Comparison of ENCODE assay signal across 8 cellular contexts in the genomic region with DNA sequence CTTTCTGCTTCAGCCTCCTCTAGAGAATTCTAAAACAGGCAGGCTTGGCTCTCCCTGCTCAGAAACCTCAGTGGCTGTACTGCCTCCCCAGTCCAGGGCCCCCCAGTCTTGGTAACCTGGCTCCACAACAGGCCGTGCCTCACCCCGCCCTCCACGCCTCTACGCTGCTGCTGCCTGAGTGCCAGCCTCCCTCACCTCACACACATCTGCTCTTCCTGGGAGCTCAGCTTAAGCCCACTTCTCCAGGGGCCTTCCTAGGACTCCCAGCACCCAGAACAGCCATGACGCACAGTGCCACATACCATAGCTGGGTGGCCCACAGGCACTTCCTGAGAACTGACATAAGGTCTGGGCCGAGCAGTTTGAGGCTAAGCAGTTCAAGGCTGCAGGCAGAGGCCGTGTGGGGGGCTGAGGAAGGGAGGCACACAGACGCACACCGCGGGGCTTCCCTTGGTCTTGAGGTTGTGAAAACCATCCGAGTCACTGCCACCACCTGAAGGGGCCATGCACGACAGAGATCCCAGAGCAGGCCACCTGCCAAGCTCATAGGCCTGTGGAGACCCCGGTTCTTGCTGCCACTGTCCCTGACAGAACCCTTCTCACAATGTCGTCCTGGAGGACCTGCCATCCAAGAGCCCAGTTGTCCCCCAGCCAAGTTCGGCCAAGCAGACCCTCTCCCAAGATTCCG. TPM values are rescaled to one million over a fixed set of nuclear protein-coding genes. Genes with fewer than 3 reads are reported as not detected.
A peak's percentile ranks its signal among the peaks of the same experiment; 100 is the strongest.
DNase-seq lines count a peak whose midpoint lies in the region; ATAC-seq lines count a peak whose summit lies in the region.

No MANE protein-coding gene starts in this region.

- intact Hi-C loops in sciatic nerve (cut with DNase I) = loop anchor here (10.0 kb wide), 1 partner anchor 78 kb away; the partner anchor contains the start of gene BFSP1

- DNase-seq in HPDE6-E6E7 (ENCODE audit: extremely low spot score) (peak; percentile 32), fibroblast of peridontal ligament (ENCODE audit: extremely low read depth) (peak; percentile 56), sciatic nerve (ENCODE audit: low spot score) (no peak), NCI-H526 treated with DMSO at 0.1 percent for 48 hours (lab: John Stamatoyannopoulos, UW) (no peak), NCI-H2227 treated with DMSO at 0.1 percent for 48 hours (lab: John Stamatoyannopoulos, UW) (no peak), DMS114 treated with DMSO at 0.1 percent for 48 hours (lab: John Stamatoyannopoulos, UW; ENCODE audit: unreplicated experiment) (no peak), HUDEP-2 (lab: John Stamatoyannopoulos, UW; ENCODE audit: unreplicated experiment in 76 of 76) (no peak)
- DNase-seq in activated CD8-positive, alpha-beta memory T cell treated with anti-CD3 and anti-CD28 coated beads, Interleukin-2, amount 50 U/mL, for 48 hours = peak; percentile 72

- peak; percentile 9 for ATAC-seq in sciatic nerve

RNA-seq across cellular contexts. Expression of gene DSTN, which starts 42.6 kb away (rescaled TPM):
- total RNA-seq in sciatic nerve = 268 TPM

Comparison
In these comparisons a context has a peak if more than half of its experiments do, and no peak if none do; other contexts are left out.
1. DNase-seq: peak in HPDE6-E6E7 (single experiment), activated CD8-positive, alpha-beta memory T cell treated with anti-CD3 and anti-CD28 coated beads, Interleukin-2, amount 50 U/mL, for 48 hours (single experiment) and fibroblast of peridontal ligament (single experiment); none in sciatic nerve (single experiment), NCI-H526 treated with DMSO at 0.1 percent for 48 hours (single experiment), NCI-H2227 treated with DMSO at 0.1 percent for 48 hours (single experiment), DMS114 treated with DMSO at 0.1 percent for 48 hours (single experiment) and HUDEP-2 (0 of 76).